29 cellular contexts compared by ENCODE assay signal in genomic region chr13:31374682-31375081, GRCh38.
DNase-seq lines count a peak whose midpoint lies in the region; ATAC-seq, FAIRE-seq and TF ChIP-seq lines count a peak whose summit lies in the region.
"Had no signal": no experiment of that assay in that cellular context is flagged by ENCODE, and none has a peak within 500 bp of the region (broad histone marks: within the 10 kb centered on the region; RNA-seq: fewer than 3 reads in every experiment).

No MANE protein-coding gene starts in this region.

- no TSS peak for BruUV-seq in K562 (replicated peaks; lab: Mats Ljungman, UMichigan)

- H3K27ac ChIP-seq in K562 (ENCODE audit: extremely low read depth, low read depth, low read length): no peak overlapping the region
- no peak overlapping the region for H3K27ac ChIP-seq in esophagus muscularis mucosa (replicated peaks in 1 of 4)
- peak overlapping the region; percentile 52 for H3K27ac ChIP-seq in neuronal stem cell (replicated peaks; ENCODE audit: low read length)
- H3K27ac ChIP-seq: BLaER1 had no signal

- H3K36me3 ChIP-seq in K562 (ENCODE audit: control insufficient read depth, insufficient read depth, low read length) (no peaks in the 10 kb centered on the region), esophagus muscularis mucosa (no peaks in the 10 kb centered on the region), neuronal stem cell (replicated peaks in 1 of 2; ENCODE audit: control insufficient read depth in 2 of 2, insufficient read depth in 2 of 2, low read length in 2 of 2) (no peaks in the 10 kb centered on the region)
- H3K36me3 ChIP-seq: BE2C, BLaER1 had no signal

- H3K18ac ChIP-seq in neuronal stem cell (ENCODE audit: low read length): no peak overlapping the region

- peak overlapping the region; percentile 68 for H3K27ac Mint-ChIP-seq in neural crest cell (ENCODE audit: unreplicated experiment)
- H3K27ac Mint-ChIP-seq: CD4-positive, alpha-beta memory T cell; CD4-positive, CD25-positive, alpha-beta regulatory T cell had no signal

- ATAC-seq in K562: no peak
- no peak for ATAC-seq in HG02763 (IDR thresholded peaks at IDR 0.05; ENCODE audit: unreplicated experiment)
- no peak for ATAC-seq in GM21723 (IDR thresholded peaks at IDR 0.05; ENCODE audit: unreplicated experiment)
- ATAC-seq: GM12878 had no signal

- no peak overlapping the region for H3K9ac ChIP-seq in K562 (ENCODE audit: insufficient read depth in 1 of 2, low read depth in 2 of 2, low read length in 2 of 2)
- H3K9ac ChIP-seq in neuronal stem cell (ENCODE audit: low read depth, low read length, poor library complexity): no peak overlapping the region
- H3K9ac ChIP-seq: BLaER1 had no signal

- H3K79me2 ChIP-seq in K562 (ENCODE audit: control insufficient read depth, insufficient read depth, low read length): no peaks in the 10 kb centered on the region

- H3K27me3 ChIP-seq in K562 (ENCODE audit: control insufficient read depth in 2 of 2, insufficient read depth in 2 of 2, low read length in 2 of 2): peaks cover 0 to 4% of the 10 kb centered on the region in 2 experiments; a peak in 1 of 5 replicates
- H3K27me3 ChIP-seq in esophagus muscularis mucosa: no peaks in the 10 kb centered on the region
- no peaks in the 10 kb centered on the region for H3K27me3 ChIP-seq in neuronal stem cell (ENCODE audit: control insufficient read depth in 3 of 3, insufficient read depth in 3 of 3, low read depth in 1 of 3, low read length in 3 of 3)
- H3K27me3 ChIP-seq: BLaER1 had no signal

- intact Hi-C loops in K562 (cut with micrococcal nuclease) (no loop called here), esophagus muscularis mucosa (cut with DNase I) (no loop called here)

- H3K4me2 ChIP-seq in K562 (ENCODE audit: insufficient read depth, low read length) (no peak overlapping the region), neuronal stem cell (ENCODE audit: insufficient read depth, low read length, poor library complexity, severe bottlenecking) (no peak overlapping the region)
- H3K4me2 ChIP-seq: BLaER1 had no signal

- no peak for FAIRE-seq in K562 (lab: Jason Lieb, UNC)
- FAIRE-seq: A204.1, GM12878, GM12892, GM18507 had no signal

- H3K4me3 ChIP-seq in K562 (no peak overlapping the region), esophagus muscularis mucosa (no peak overlapping the region), neuronal stem cell (ENCODE audit: low read length in 2 of 2) (no peak overlapping the region)
- H3K4me3 ChIP-seq: BLaER1, GM12878 had no signal

- H3K9me1 ChIP-seq in K562 (ENCODE audit: control insufficient read depth, insufficient read depth, low read length): no peaks in the 10 kb centered on the region

- H2BK5ac ChIP-seq in neuronal stem cell (ENCODE audit: low read length): peak overlapping the region; percentile 54

- no peak overlapping the region for H2BK12ac ChIP-seq in neuronal stem cell (ENCODE audit: low read length)

- H3K9me3 ChIP-seq in K562 (replicated peaks; ENCODE audit: control insufficient read depth, insufficient read depth, low read depth, low read length) (no peaks in the 10 kb centered on the region), esophagus muscularis mucosa (no peaks in the 10 kb centered on the region), neuronal stem cell (replicated peaks in 1 of 2; ENCODE audit: control insufficient read depth in 2 of 2, insufficient read depth in 1 of 2, low read depth in 1 of 2, low read length in 2 of 2) (no peaks in the 10 kb centered on the region)
- H3K9me3 ChIP-seq: BE2C, BLaER1 had no signal

- 0% methylated on average over 3 of the region's 3 CpGs for WGBS in K562 (ENCODE audit: insufficient coverage, low coverage, missing lambda C conversion rate)
- whole genome bisulfite sequencing in esophagus muscularis mucosa: 53% methylated on average over 3 of the region's 3 CpGs
- WGBS in neuronal stem cell (ENCODE audit: extremely low coverage in 2 of 2, insufficient read length in 2 of 2, insufficient replicate concordance in 1 of 2), 2 donors: no CpG with 5 or more reads among the region's 3 CpGs

- no peak overlapping the region for H2BK120ac ChIP-seq in neuronal stem cell (ENCODE audit: low read depth, low read length)

- H3K9me3 Mint-ChIP-seq in neural crest cell: peaks cover 5% of the 10 kb centered on the region
- H3K9me3 Mint-ChIP-seq: CD4-positive, alpha-beta memory T cell; CD8-positive, alpha-beta memory T cell had no signal

- DNase-seq in K562 (ENCODE audit: extremely low read depth in 1 of 4, low spot score in 3 of 4) (peak in 1 of 4 experiments; percentile 5), esophagus muscularis mucosa (ENCODE audit: extremely low spot score) (peak; percentile 47), neural crest cell (ENCODE audit: low read depth, low spot score) (peak; percentile 13), neuronal stem cell (ENCODE audit: low spot score) (peak; percentile 64), NCI-H82 treated with DMSO at 0.1 percent for 48 hours (lab: John Stamatoyannopoulos, UW; ENCODE audit: unreplicated experiment) (no peak), NCI-H1092 treated with DMSO at 0.1 percent for 48 hours (lab: John Stamatoyannopoulos, UW) (no peak)
- DNase-seq: 8988T; ACHN; BE2C; C1 segment of cervical spinal cord; CD4-positive, alpha-beta memory T cell; CD4-positive, CD25-positive, alpha-beta regulatory T cell; CD8-positive, alpha-beta memory T cell; COR-L47; DMS 273 treated with DMSO at 0.1 percent for 48 hours; DMS153; DMS53; DMS79; DND-41; EL; GDM1 had no signal

- TF ChIP-seq EP300 in K562 (IDR thresholded peaks at IDR 0.05; ENCODE audit: low read length) (no peak), esophagus muscularis mucosa (IDR thresholded peaks at IDR 0.05) (no peak)

- CTCF ChIA-PET in K562 (lab: Yijun Ruan, JAX; ENCODE audit: low intra/inter-chr PET ratio): no interaction called here

- no peak overlapping the region for H3K23ac ChIP-seq in neuronal stem cell (ENCODE audit: low read depth, low read length, poor library complexity)

- no peak overlapping the region for H3K14ac ChIP-seq in neuronal stem cell (ENCODE audit: low read length)

- H2AK5ac ChIP-seq in neuronal stem cell (ENCODE audit: low read depth, low read length): peak overlapping the region; percentile 11

- H4K91ac ChIP-seq in neuronal stem cell (ENCODE audit: low read depth, low read length, poor library complexity): no peak overlapping the region

- H3K79me1 ChIP-seq in neuronal stem cell (ENCODE audit: low read depth, low read length): no peaks in the 10 kb centered on the region

- no peak for TF ChIP-seq POLR2A in K562 (conservative IDR thresholded peaks at IDR 0.05)
- TF ChIP-seq POLR2A in esophagus muscularis mucosa (IDR thresholded peaks at IDR 0.05; ENCODE audit: low read depth): no peak

- TF ChIP-seq CTCF in K562 (IDR thresholded peaks at IDR 0.05 in 2 of 3, conservative IDR thresholded peaks at IDR 0.05 in 1 of 3; ENCODE audit: insufficient read depth in 2 of 3, low read depth in 1 of 3, low read length in 3 of 3) (no peak), esophagus muscularis mucosa (IDR thresholded peaks at IDR 0.05) (no peak), neural crest cell (conservative IDR thresholded peaks at IDR 0.05) (no peak)

- no peaks in the 10 kb centered on the region for H4K20me1 ChIP-seq in K562 (replicated peaks; ENCODE audit: control insufficient read depth, insufficient read depth, low read length)
- H4K20me1 ChIP-seq: BLaER1 had no signal

- in situ Hi-C loops in K562 (cut with MboI): no loop called here

- H3K4me1 Mint-ChIP-seq in neural crest cell: peaks cover 47% of the 10 kb centered on the region
- H3K4me1 Mint-ChIP-seq: CD14-positive monocyte; CD4-positive, alpha-beta memory T cell; CD4-positive, CD25-positive, alpha-beta regulatory T cell; CD8-positive, alpha-beta memory T cell had no signal

- H2BK15ac ChIP-seq in neuronal stem cell (ENCODE audit: low read length): no peak overlapping the region

- POLR2A ChIA-PET in K562 (lab: Yijun Ruan, JAX): no interaction called here

- H2AFZ ChIP-seq in K562 (ENCODE audit: low read depth, low read length) (no peak overlapping the region), neuronal stem cell (ENCODE audit: low read length) (peak overlapping the region; percentile 9)

- H3K36me3 Mint-ChIP-seq in neural crest cell (ENCODE audit: low read depth): no peaks in the 10 kb centered on the region
- H3K36me3 Mint-ChIP-seq: CD14-positive monocyte; CD4-positive, alpha-beta memory T cell; CD4-positive, CD25-positive, alpha-beta regulatory T cell; CD8-positive, alpha-beta memory T cell had no signal

- H3K4me1 ChIP-seq in K562 (replicated peaks in 1 of 2; ENCODE audit: control insufficient read depth in 2 of 2, insufficient read depth in 2 of 2, low read length in 2 of 2): no peaks in the 10 kb centered on the region
- no peaks in the 10 kb centered on the region for H3K4me1 ChIP-seq in esophagus muscularis mucosa
- peaks cover 15 to 21% of the 10 kb centered on the region in 2 donors for H3K4me1 ChIP-seq in neuronal stem cell (ENCODE audit: control insufficient read depth in 2 of 2, insufficient read depth in 1 of 2, low read depth in 1 of 2, low read length in 2 of 2)
- H3K4me1 ChIP-seq: BE2C, BLaER1 had no signal

- no peak for TF ChIP-seq RAD21 in K562 (CRISPR knock-in tag; conservative IDR thresholded peaks at IDR 0.05 in 1 of 2, IDR thresholded peaks at IDR 0.05 in 1 of 2)

- H4K8ac ChIP-seq in neuronal stem cell (ENCODE audit: low read depth, low read length): no peak overlapping the region

- H3K27me3 Mint-ChIP-seq in neural crest cell (ENCODE audit: low read depth): no peaks in the 10 kb centered on the region

- H3K4me3 Mint-ChIP-seq in neural crest cell: peak overlapping the region; percentile 24
- H3K4me3 Mint-ChIP-seq: CD14-positive monocyte; CD4-positive, alpha-beta memory T cell; CD4-positive, CD25-positive, alpha-beta regulatory T cell; CD8-positive, alpha-beta memory T cell had no signal

- no peak overlapping the region for H3K4ac ChIP-seq in neuronal stem cell (ENCODE audit: low read length)

TF ChIP-seq in K562, 482 proteins besides CTCF, POLR2A, EP300 and RAD21:
- TF ChIP-seq NFRKB (IDR thresholded peaks at IDR 0.05; ENCODE audit: low read depth) (no peak), NR2C1 (IDR thresholded peaks at IDR 0.05) (peak; percentile 38; the same call in 1 of the 2 replicates), NR2C1 (tag; IDR thresholded peaks at IDR 0.05) (no peak)

Comparison
In these comparisons a context has a peak if more than half of its experiments do, and no peak if none do; other contexts are left out.
1. DNase-seq: peak in esophagus muscularis mucosa (single experiment), neural crest cell (single experiment) and neuronal stem cell (single experiment); none in NCI-H82 treated with DMSO at 0.1 percent for 48 hours (single experiment) and NCI-H1092 treated with DMSO at 0.1 percent for 48 hours (single experiment).